ENCODE assay signal across 1 cellular context in the genomic region with DNA sequence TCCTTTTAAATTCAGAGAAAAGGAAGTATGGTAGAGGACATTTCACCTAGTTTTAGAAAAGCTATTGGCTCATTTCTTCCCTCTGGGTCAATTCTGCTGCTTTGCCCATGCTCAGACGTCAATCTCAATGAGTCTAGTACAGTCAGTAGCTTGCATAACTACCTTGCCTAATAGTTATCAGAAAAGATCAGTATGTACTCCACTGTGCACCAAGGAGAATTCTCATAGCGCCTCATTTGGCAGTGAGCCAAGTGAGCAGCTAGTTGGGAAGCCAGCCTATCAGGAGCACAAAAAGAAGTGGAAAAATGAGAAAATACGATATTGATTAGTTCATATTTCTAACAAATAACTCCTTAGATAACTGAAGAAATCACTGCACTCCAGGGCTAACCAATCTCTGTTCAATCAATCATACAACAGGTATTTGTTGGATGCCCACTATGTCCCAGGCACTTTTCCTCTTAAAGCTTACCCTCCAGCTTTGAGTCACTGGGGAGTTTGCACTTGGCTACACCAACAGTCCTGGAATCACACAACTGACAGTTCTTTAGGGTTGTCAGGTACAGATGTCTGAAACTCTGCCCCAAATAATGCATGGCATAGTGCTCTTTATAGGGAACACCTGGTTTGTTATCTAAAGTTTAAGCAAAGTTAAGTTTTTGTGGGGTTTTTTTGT.
A peak's percentile ranks its signal among the peaks of the same experiment; 100 is the strongest.
TF ChIP-seq lines count a peak whose summit lies in the region.

No MANE protein-coding gene starts in this region.

TF ChIP-seq in K562, 482 proteins besides CTCF, POLR2A, EP300 and RAD21 (continued from another document):
- TF ChIP-seq, protein P1, sequence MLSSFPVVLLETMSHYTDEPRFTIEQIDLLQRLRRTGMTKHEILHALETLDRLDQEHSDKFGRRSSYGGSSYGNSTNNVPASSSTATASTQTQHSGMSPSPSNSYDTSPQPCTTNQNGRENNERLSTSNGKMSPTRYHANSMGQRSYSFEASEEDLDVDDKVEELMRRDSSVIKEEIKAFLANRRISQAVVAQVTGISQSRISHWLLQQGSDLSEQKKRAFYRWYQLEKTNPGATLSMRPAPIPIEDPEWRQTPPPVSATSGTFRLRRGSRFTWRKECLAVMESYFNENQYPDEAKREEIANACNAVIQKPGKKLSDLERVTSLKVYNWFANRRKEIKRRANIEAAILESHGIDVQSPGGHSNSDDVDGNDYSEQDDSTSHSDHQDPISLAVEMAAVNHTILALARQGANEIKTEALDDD (IDR thresholded peaks at IDR 0.05), result peak; percentile 65
- TF ChIP-seq, protein P2, sequence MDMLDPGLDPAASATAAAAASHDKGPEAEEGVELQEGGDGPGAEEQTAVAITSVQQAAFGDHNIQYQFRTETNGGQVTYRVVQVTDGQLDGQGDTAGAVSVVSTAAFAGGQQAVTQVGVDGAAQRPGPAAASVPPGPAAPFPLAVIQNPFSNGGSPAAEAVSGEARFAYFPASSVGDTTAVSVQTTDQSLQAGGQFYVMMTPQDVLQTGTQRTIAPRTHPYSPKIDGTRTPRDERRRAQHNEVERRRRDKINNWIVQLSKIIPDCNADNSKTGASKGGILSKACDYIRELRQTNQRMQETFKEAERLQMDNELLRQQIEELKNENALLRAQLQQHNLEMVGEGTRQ (CRISPR knock-in tag; IDR thresholded peaks at IDR 0.05), result no peak
- no peak for TF ChIP-seq GATA2 (CRISPR knock-in tag; IDR thresholded peaks at IDR 0.05)
